In the genomic region with DNA sequence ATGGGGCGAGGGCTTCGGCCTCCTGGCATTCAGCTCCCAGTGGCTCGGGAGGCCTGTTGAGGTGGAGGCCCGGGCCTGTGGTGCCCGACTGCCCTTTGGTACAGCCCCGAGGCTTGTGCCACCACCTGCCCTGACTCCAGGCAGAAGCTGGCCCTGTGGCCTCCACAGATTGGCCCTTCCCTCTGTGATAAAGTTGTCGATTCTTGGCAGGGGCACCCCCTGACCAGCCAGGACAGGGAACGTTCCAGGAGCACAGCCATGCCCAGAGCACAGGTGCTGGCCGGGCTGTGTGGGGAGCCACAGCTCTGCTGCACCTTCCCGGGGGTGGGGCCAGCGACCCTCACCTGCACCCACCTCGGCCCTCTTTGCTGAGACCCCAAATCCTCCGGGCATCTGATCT, we compare ENCODE assay signal across 39 cellular contexts. TPM values are rescaled to one million over a fixed set of nuclear protein-coding genes. Genes with fewer than 3 reads are reported as not detected.
"Had no signal": no experiment of that assay in that cellular context is flagged by ENCODE, and none has a peak within 500 bp of the region (broad histone marks: within the 10 kb centered on the region; RNA-seq: fewer than 3 reads in every experiment).

No MANE protein-coding gene starts in this region.

- H3K36me3 ChIP-seq: adrenal gland, brain microvascular endothelial cell, breast epithelium had no signal

- ATAC-seq: activated CD8-positive, alpha-beta T cell treated with anti-CD3 and anti-CD28 coated beads for 36 hours; activated naive CD4-positive, alpha-beta T cell treated with anti-CD3 and anti-CD28 coated beads, Interleukin-2, amount 50 U/mL, for 72 hours; activated T-cell treated with anti-CD3 and anti-CD28 coated beads, Interleukin-2, amount 50 U/mL, for 4 hours; activated T-cell treated with anti-CD3 and anti-CD28 coated beads, Interleukin-2, amount 50 U/mL, for 72 hours; activated T-helper 17 cell treated with anti-CD3 and anti-CD28 coated beads, Interleukin-2, amount 50 U/mL, for 72 hours; body of pancreas had no signal

- H3K4me3 Mint-ChIP-seq: activated B cell treated with CpG ODN at 0.5 μM for 24 hours; activated CD4-positive, alpha-beta memory T cell treated with anti-CD3 and anti-CD28 coated beads for 36 hours; activated CD4-positive, alpha-beta T cell treated with anti-CD3 and anti-CD28 coated beads, Interleukin-2, amount 10 ng/mL, durations not matched to agents 24 days and 14 days; activated CD8-positive, alpha-beta T cell treated with anti-CD3 and anti-CD28 coated beads for 36 hours; activated naive CD4-positive, alpha-beta T cell treated with anti-CD3 and anti-CD28 coated beads for 36 hours; activated naive CD8-positive, alpha-beta T cell treated with anti-CD3 and anti-CD28 coated beads for 36 hours; activated T-cell treated with anti-CD3 and anti-CD28 coated beads, Interleukin-2, amount 50 U/mL, for 4 hours; activated T-cell treated with anti-CD3 and anti-CD28 coated beads, Interleukin-2, amount 50 U/mL, for 72 hours; activated T-helper 1 cell treated with anti-CD3 and anti-CD28 coated beads, Interleukin-12 subunit alpha, Interleukin-12 subunit beta, Interleukin-2, Interleukin-4 antibody, amounts not matched to agents 30 ng/mL and 10 ng/mL and 1 ng/mL, durations not matched to agents 14 hours and 24 hours and 36 hours; activated T-helper 17 cell treated with anti-CD3 and anti-CD28 coated beads, Interleukin-2, amount 50 U/mL, for 72 hours; T-helper 1 cell treated with Interleukin-12 subunit alpha and Interleukin-12 subunit beta and Interleukin-4 antibody, amounts not matched to agents 30 μg/mL and 1 μg/mL, for 36 hours; T-helper 2 cell treated with Interferon-gamma antibody and Interleukin-4, amounts not matched to agents 5 μg/mL and 100 μg/mL, for 36 hours had no signal

- H3K4me1 Mint-ChIP-seq: activated B cell treated with CpG ODN at 0.5 μM for 24 hours had no signal

- H3K36me3 Mint-ChIP-seq: activated CD4-positive, alpha-beta memory T cell treated with anti-CD3 and anti-CD28 coated beads for 36 hours had no signal

- H3K27me3 Mint-ChIP-seq: activated B cell treated with CpG ODN at 0.5 μM for 24 hours; activated CD4-positive, alpha-beta memory T cell treated with anti-CD3 and anti-CD28 coated beads for 36 hours; activated CD4-positive, alpha-beta T cell treated with anti-CD3 and anti-CD28 coated beads, Interleukin-2, amount 10 ng/mL, durations not matched to agents 24 days and 14 days; activated CD8-positive, alpha-beta T cell treated with anti-CD3 and anti-CD28 coated beads for 36 hours; activated naive CD8-positive, alpha-beta T cell treated with anti-CD3 and anti-CD28 coated beads for 36 hours; activated T-helper 17 cell treated with anti-CD3 and anti-CD28 coated beads, Interleukin-2, amount 50 U/mL, for 72 hours had no signal

- H3K9me3 ChIP-seq: adrenal gland, body of pancreas had no signal

- H3K4me1 ChIP-seq: adrenal gland, body of pancreas, breast epithelium had no signal

- DNase-seq: activated B cell treated with CpG ODN at 0.5 μM for 24 hours; activated CD4-positive, alpha-beta memory T cell treated with anti-CD3 and anti-CD28 coated beads for 36 hours; activated CD4-positive, alpha-beta T cell treated with anti-CD3 and anti-CD28 coated beads for 4 hours; activated CD4-positive, alpha-beta T cell treated with anti-CD3 and anti-CD28 coated beads, Interleukin-2, amount 10 ng/mL, durations not matched to agents 24 days and 14 days; activated CD4-positive, alpha-beta T cell treated with anti-CD3 and anti-CD28 coated beads, Interleukin-2, amount 50 U/mL, for 1 hour; activated CD4-positive, alpha-beta T cell treated with anti-CD3 and anti-CD28 coated beads, Interleukin-2, amount 50 U/mL, for 4 hours; activated CD4-positive, CD25-positive, alpha-beta regulatory T cell treated with anti-CD3 and anti-CD28 coated beads, Interleukin-2, amount 50 U/mL, for 72 hours; activated CD8-positive, alpha-beta memory T cell treated with anti-CD3 and anti-CD28 coated beads, Interleukin-2, amount 50 U/mL, for 4 hours; activated CD8-positive, alpha-beta T cell treated with anti-CD3 and anti-CD28 coated beads for 36 hours; activated effector memory CD4-positive, alpha-beta T cell treated with anti-CD3 and anti-CD28 coated beads, Interleukin-2, amount 50 U/mL, for 16 hours; activated gamma-delta T cell treated with Interleukin-2 at 50 U/mL for 16 hours; activated naive CD4-positive, alpha-beta T cell; activated naive CD4-positive, alpha-beta T cell treated with anti-CD3 and anti-CD28 coated beads for 36 hours; activated naive CD4-positive, alpha-beta T cell treated with anti-CD3 and anti-CD28 coated beads, Interleukin-2, amount 50 U/mL, for 16 hours; activated naive CD8-positive, alpha-beta T cell treated with anti-CD3 and anti-CD28 coated beads for 36 hours; activated T-cell treated with anti-CD3 and anti-CD28 coated beads for 4 hours; activated T-cell treated with anti-CD3 and anti-CD28 coated beads, Interleukin-2, amount 50 U/mL, for 1 hour; activated T-cell treated with anti-CD3 and anti-CD28 coated beads, Interleukin-2, amount 50 U/mL, for 4 hours; activated T-cell treated with anti-CD3 and anti-CD28 coated beads, Interleukin-2, amount 50 U/mL, for 72 hours; adrenal gland; amniotic stem cell; aorta; body of pancreas; brain microvascular endothelial cell; central memory CD4-positive, alpha-beta T cell; cerebellar nuclear complex; T-helper 2 cell; T-helper 9 cell had no signal

- H3K27ac Mint-ChIP-seq: activated B cell treated with CpG ODN at 0.5 μM for 24 hours; activated CD4-positive, alpha-beta memory T cell treated with anti-CD3 and anti-CD28 coated beads for 36 hours; activated CD4-positive, alpha-beta T cell treated with anti-CD3 and anti-CD28 coated beads, Interleukin-2, amount 10 ng/mL, durations not matched to agents 24 days and 14 days; activated CD8-positive, alpha-beta T cell treated with anti-CD3 and anti-CD28 coated beads for 36 hours; activated naive CD4-positive, alpha-beta T cell treated with anti-CD3 and anti-CD28 coated beads for 36 hours; activated naive CD4-positive, alpha-beta T cell treated with anti-CD3 and anti-CD28 coated beads, Interleukin-2, amount 50 U/mL, for 72 hours; activated naive CD8-positive, alpha-beta T cell treated with anti-CD3 and anti-CD28 coated beads for 36 hours; activated T-cell treated with anti-CD3 and anti-CD28 coated beads, Interleukin-2, amount 50 U/mL, for 72 hours; activated T-helper 17 cell treated with anti-CD3 and anti-CD28 coated beads, Interleukin-2, amount 50 U/mL, for 72 hours; T-helper 1 cell treated with Interleukin-12 subunit alpha and Interleukin-12 subunit beta and Interleukin-4 antibody, amounts not matched to agents 30 μg/mL and 1 μg/mL, for 36 hours; T-helper 2 cell treated with Interferon-gamma antibody and Interleukin-4, amounts not matched to agents 5 μg/mL and 100 μg/mL, for 36 hours had no signal

- H3K27ac ChIP-seq: adrenal gland, body of pancreas, brain microvascular endothelial cell, breast epithelium, VCaP had no signal

- H3K4me3 ChIP-seq: adrenal gland, body of pancreas, breast epithelium had no signal

- H3K9me3 Mint-ChIP-seq: activated B cell treated with CpG ODN at 0.5 μM for 24 hours; activated CD4-positive, alpha-beta memory T cell treated with anti-CD3 and anti-CD28 coated beads for 36 hours; activated CD4-positive, alpha-beta T cell treated with anti-CD3 and anti-CD28 coated beads, Interleukin-2, amount 10 ng/mL, durations not matched to agents 24 days and 14 days; activated naive CD4-positive, alpha-beta T cell treated with anti-CD3 and anti-CD28 coated beads for 36 hours; activated T-cell treated with anti-CD3 and anti-CD28 coated beads, Interleukin-2, amount 50 U/mL, for 4 hours; activated T-cell treated with anti-CD3 and anti-CD28 coated beads, Interleukin-2, amount 50 U/mL, for 72 hours; activated T-helper 1 cell treated with anti-CD3 and anti-CD28 coated beads, Interleukin-12 subunit alpha, Interleukin-12 subunit beta, Interleukin-2, Interleukin-4 antibody, amounts not matched to agents 30 ng/mL and 10 ng/mL and 1 ng/mL, durations not matched to agents 14 hours and 24 hours and 36 hours; activated T-helper 17 cell treated with anti-CD3 and anti-CD28 coated beads, Interleukin-2, amount 50 U/mL, for 72 hours; T-helper 1 cell treated with Interleukin-12 subunit alpha and Interleukin-12 subunit beta and Interleukin-4 antibody, amounts not matched to agents 30 μg/mL and 1 μg/mL, for 36 hours; T-helper 2 cell treated with Interferon-gamma antibody and Interleukin-4, amounts not matched to agents 5 μg/mL and 100 μg/mL, for 36 hours had no signal

- H3K27me3 ChIP-seq: adrenal gland, body of pancreas, brain microvascular endothelial cell had no signal

RNA-seq across cellular contexts. Expression of a gene that starts 32.7 kb away (rescaled TPM):
- total RNA-seq: activated B cell treated with CpG ODN at 0.5 μM for 24 hours; activated CD4-positive, alpha-beta memory T cell treated with anti-CD3 and anti-CD28 coated beads for 36 hours; activated CD4-positive, alpha-beta T cell treated with anti-CD3 and anti-CD28 coated beads, Interleukin-2, amount 10 ng/mL, durations not matched to agents 24 days and 14 days; activated CD8-positive, alpha-beta memory T cell treated with anti-CD3 and anti-CD28 coated beads for 36 hours; activated CD8-positive, alpha-beta T cell treated with anti-CD3 and anti-CD28 coated beads for 36 hours; activated naive CD4-positive, alpha-beta T cell treated with anti-CD3 and anti-CD28 coated beads for 36 hours; activated naive CD4-positive, alpha-beta T cell treated with anti-CD3 and anti-CD28 coated beads, Interleukin-2, amount 50 U/mL, for 72 hours; activated naive CD8-positive, alpha-beta T cell treated with anti-CD3 and anti-CD28 coated beads for 36 hours; activated T-cell treated with anti-CD3 and anti-CD28 coated beads, Interleukin-2, amount 50 U/mL, for 4 hours; activated T-cell treated with anti-CD3 and anti-CD28 coated beads, Interleukin-2, amount 50 U/mL, for 72 hours; activated T-helper 1 cell treated with anti-CD3 and anti-CD28 coated beads, Interleukin-12 subunit alpha, Interleukin-12 subunit beta, Interleukin-2, Interleukin-4 antibody, amounts not matched to agents 30 ng/mL and 10 ng/mL and 1 ng/mL, durations not matched to agents 14 hours and 24 hours and 36 hours; activated T-helper 17 cell treated with anti-CD3 and anti-CD28 coated beads, Interleukin-2, amount 50 U/mL, for 72 hours; adrenal gland; aorta; astrocyte; body of pancreas; breast epithelium; cardiac septum; chondrocyte had no signal
- polyA plus RNA-seq: adrenal gland, aorta had no signal

RNA-seq across cellular contexts. Expression of a gene that starts 37.0 kb away (rescaled TPM):
- total RNA-seq: aorta, body of pancreas, cardiac septum, chondrocyte had no signal
- polyA plus RNA-seq: adrenal gland, aorta had no signal

RNA-seq across cellular contexts. Expression of a gene that starts 56.4 kb away (rescaled TPM):
- total RNA-seq: activated B cell treated with CpG ODN at 0.5 μM for 24 hours; activated CD4-positive, alpha-beta memory T cell treated with anti-CD3 and anti-CD28 coated beads for 36 hours; activated CD4-positive, alpha-beta T cell treated with anti-CD3 and anti-CD28 coated beads, Interleukin-2, amount 10 ng/mL, durations not matched to agents 24 days and 14 days; activated CD8-positive, alpha-beta memory T cell treated with anti-CD3 and anti-CD28 coated beads for 36 hours; activated CD8-positive, alpha-beta T cell treated with anti-CD3 and anti-CD28 coated beads for 36 hours; activated naive CD4-positive, alpha-beta T cell treated with anti-CD3 and anti-CD28 coated beads for 36 hours; activated naive CD4-positive, alpha-beta T cell treated with anti-CD3 and anti-CD28 coated beads, Interleukin-2, amount 50 U/mL, for 72 hours; activated naive CD8-positive, alpha-beta T cell treated with anti-CD3 and anti-CD28 coated beads for 36 hours; activated T-cell treated with anti-CD3 and anti-CD28 coated beads, Interleukin-2, amount 50 U/mL, for 72 hours; activated T-helper 1 cell treated with anti-CD3 and anti-CD28 coated beads, Interleukin-12 subunit alpha, Interleukin-12 subunit beta, Interleukin-2, Interleukin-4 antibody, amounts not matched to agents 30 ng/mL and 10 ng/mL and 1 ng/mL, durations not matched to agents 14 hours and 24 hours and 36 hours; activated T-helper 17 cell treated with anti-CD3 and anti-CD28 coated beads, Interleukin-2, amount 50 U/mL, for 72 hours; adrenal gland; astrocyte; breast epithelium; chondrocyte had no signal
- polyA plus RNA-seq: adrenal gland had no signal
